8 cellular contexts compared by ENCODE assay signal in genomic region chr16:2429037-2429770, GRCh38. TPM values are rescaled to one million over a fixed set of nuclear protein-coding genes. Genes with fewer than 3 reads are reported as not detected.
DNase-seq lines count a peak whose midpoint lies in the region; ATAC-seq and TF ChIP-seq lines count a peak whose summit lies in the region.

Gene CCNF, plus strand, starts transcription at chr16:2429447. Its CDS starts 35 bp downstream, at chr16:2429482.

- peak within 1 kb of the TSS; percentile 94 for H3K4me2 ChIP-seq in PC-3 (ENCODE audit: low read length)

- no peak for TF ChIP-seq CTCF in PC-3 (conservative IDR thresholded peaks at IDR 0.05; ENCODE audit: low read depth, low read length)

- peak within 1 kb of the TSS; percentile 86 for H3K4me3 Mint-ChIP-seq in activated T-cell treated with anti-CD3 and anti-CD28 coated beads, Interleukin-2, amount 50 U/mL, for 4 hours

- H3K4me3 ChIP-seq in Jurkat, Clone E6-1 (ENCODE audit: low read length), result peak within 1 kb of the TSS; percentile 91
- peak within 1 kb of the TSS; percentile 91 for H3K4me3 ChIP-seq in PC-3 (ENCODE audit: low read length)
- peak within 1 kb of the TSS; percentile 71 to 91 for H3K4me3 ChIP-seq in muscle layer of colon (ENCODE audit: low read depth in 1 of 2, low read length in 2 of 2)

- H3K4me1 Mint-ChIP-seq in activated T-cell treated with anti-CD3 and anti-CD28 coated beads, Interleukin-2, amount 50 U/mL, for 4 hours (ENCODE audit: low read depth), result peaks cover 15% of the 10 kb centered on the region

- H4K20me1 ChIP-seq in PC-3 (ENCODE audit: low read length), result peaks cover 8% of the 10 kb centered on the region; the same call in 1 of the 2 replicates

- no TSS peak for BruUV-seq in PC-3 (replicated peaks; lab: Mats Ljungman, UMichigan)

- peak; percentile 76 for ATAC-seq in GM21619 (IDR thresholded peaks at IDR 0.05; ENCODE audit: unreplicated experiment)
- peak; percentile 88 for ATAC-seq in PC-3
- peak; percentile 97 to 98 for ATAC-seq in activated T-cell treated with anti-CD3 and anti-CD28 coated beads, Interleukin-2, amount 50 U/mL, for 4 hours
- ATAC-seq in esophagus mucosa, result peak; percentile 96

- CTCF ChIA-PET in PC-3 (lab: Charles Lee), result interaction anchor here (1.2 kb wide), 1 partner anchor 72 kb away, joined by 3 read pairs; no protein-coding TSS in a partner anchor

- H3K4me1 ChIP-seq in PC-3 (ENCODE audit: insufficient read depth, low read length) (peaks cover 13% of the 10 kb centered on the region), muscle layer of colon (ENCODE audit: insufficient read depth, low read length) (peaks cover 14% of the 10 kb centered on the region)

- H3K36me3 ChIP-seq in PC-3 (ENCODE audit: low read depth, low read length), result peaks cover 10% of the 10 kb centered on the region; the same call in 1 of the 2 replicates
- peaks cover 5% of the 10 kb centered on the region for H3K36me3 ChIP-seq in muscle layer of colon (ENCODE audit: insufficient read depth, low read length)

- no peaks in the 10 kb centered on the region for H3K9me2 ChIP-seq in PC-3 (replicated peaks; ENCODE audit: low read length)

- peaks cover 32% of the 10 kb centered on the region for H3K79me2 ChIP-seq in PC-3 (ENCODE audit: low read length)

- H3K9me3 ChIP-seq in PC-3 (ENCODE audit: low read length) (no peaks in the 10 kb centered on the region), muscle layer of colon (ENCODE audit: low read length) (no peaks in the 10 kb centered on the region)

- H3K9ac ChIP-seq in PC-3 (ENCODE audit: low read length) (peak within 1 kb of the TSS; percentile 88), muscle layer of colon (ENCODE audit: low read length) (no peak within 1 kb of the TSS)

- no peaks in the 10 kb centered on the region for H3K27me3 ChIP-seq in PC-3 (ENCODE audit: low read length)
- H3K27me3 ChIP-seq in muscle layer of colon (ENCODE audit: control insufficient read depth in 1 of 2, insufficient read depth in 2 of 2, low read length in 2 of 2), result no peaks in the 10 kb centered on the region

- H2AFZ ChIP-seq in PC-3 (ENCODE audit: low read length), result peak within 1 kb of the TSS; percentile 97

- H3F3A ChIP-seq in PC-3 (ENCODE audit: low read length, unreplicated experiment), result no peaks in the 10 kb centered on the region

- no peaks in the 10 kb centered on the region for H3K27me3 Mint-ChIP-seq in activated T-cell treated with anti-CD3 and anti-CD28 coated beads, Interleukin-2, amount 50 U/mL, for 4 hours (ENCODE audit: low read depth)

- no peaks in the 10 kb centered on the region for H3K9me3 Mint-ChIP-seq in activated T-cell treated with anti-CD3 and anti-CD28 coated beads, Interleukin-2, amount 50 U/mL, for 4 hours

- POLR2A ChIA-PET in PC-3 (lab: Charles Lee; ENCODE audit: unreplicated experiment), result no interaction called here

- H3K36me3 Mint-ChIP-seq in activated T-cell treated with anti-CD3 and anti-CD28 coated beads, Interleukin-2, amount 50 U/mL, for 4 hours (ENCODE audit: insufficient read depth), result peaks cover 4% of the 10 kb centered on the region

- intact Hi-C loops in PC-3 (cut with micrococcal nuclease), result no loop called here

- H3K27ac ChIP-seq in PC-3 (ENCODE audit: low read length) (no peak within 1 kb of the TSS), muscle layer of colon (ENCODE audit: low read depth, low read length) (peak within 1 kb of the TSS; percentile 63)

- DNase-seq in DMS53 (lab: John Stamatoyannopoulos, UW), result peak; percentile 95
- DNase-seq in Jurkat, Clone E6-1 (ENCODE audit: low read depth, low spot score), result peak; percentile 92
- DNase-seq in PC-3, result peak; percentile 91
- peak; percentile 98 for DNase-seq in activated T-cell treated with anti-CD3 and anti-CD28 coated beads, Interleukin-2, amount 50 U/mL, for 4 hours
- DNase-seq in stimulated activated CD8-positive, alpha-beta memory T cell treated with anti-CD3 and anti-CD28 coated beads, Interleukin-7, amount 100 ng/mL, for 1 hour (ENCODE audit: low read depth in 2 of 2), result peak; percentile 95 to 96

RNA-seq across cellular contexts. Expression of gene CCNF, which starts in this region (rescaled TPM):
- 53.2 TPM for polyA plus RNA-seq in Jurkat, Clone E6-1 (2012; ENCODE audit: insufficient read depth, insufficient read length)
- 26.8 and 31.4 TPM in 2 replicates for total RNA-seq in PC-3 (2014; rRNA removed)
- 1 to 10 TPM; 6.7 to 7.5 (median 7.4) TPM for total RNA-seq in activated T-cell treated with anti-CD3 and anti-CD28 coated beads, Interleukin-2, amount 50 U/mL, for 4 hours
- total RNA-seq in esophagus mucosa, result 11.1 TPM
